ENCODE assay signal across 25 cellular contexts in the genomic region with DNA sequence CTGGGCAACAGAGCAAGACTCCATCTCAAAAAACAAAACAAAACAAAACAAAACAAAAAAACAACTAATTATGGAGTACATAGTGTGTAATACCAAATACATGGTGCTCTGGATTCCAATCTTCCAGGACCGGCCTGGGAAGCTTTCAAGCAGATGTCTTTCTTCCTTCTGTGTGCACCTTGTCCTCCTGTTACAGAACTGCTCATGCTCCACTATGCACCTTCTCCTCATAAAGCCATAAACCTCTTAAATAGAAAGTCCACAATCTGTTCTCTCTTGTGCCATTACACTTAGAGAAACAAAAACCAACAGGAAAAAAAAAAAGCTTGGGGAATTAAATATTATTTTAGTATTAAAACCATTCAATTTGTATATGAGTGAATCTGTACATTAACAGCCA. TPM values are rescaled to one million over a fixed set of nuclear protein-coding genes. Genes with fewer than 3 reads are reported as not detected.
DNase-seq lines count a peak whose midpoint lies in the region; ATAC-seq, FAIRE-seq and TF ChIP-seq lines count a peak whose summit lies in the region.
"Had no signal": no experiment of that assay in that cellular context is flagged by ENCODE, and none has a peak within 500 bp of the region (broad histone marks: within the 10 kb centered on the region; RNA-seq: fewer than 3 reads in every experiment).

No MANE protein-coding gene starts in this region.

- intact Hi-C loops in PC-9 (cut with micrococcal nuclease; ENCODE audit: unreplicated experiment), result no loop called here

- H3K36me3 ChIP-seq in ACC112 (ENCODE audit: insufficient read depth, low read length) (peaks cover 16% of the 10 kb centered on the region), PC-9 (ENCODE audit: low read depth) (0 out of 2 replicates have a peak, but pooled peaks cover 12% of the 10 kb centered on the region), small intestine (ENCODE audit: control insufficient read depth in 2 of 2, insufficient read depth in 2 of 2, low read length in 2 of 2) (no peaks in the 10 kb centered on the region)
- H3K36me3 ChIP-seq: BE2C; BLaER1 treated with 17β-estradiol and CSF1 and Interleukin-3, amounts not matched to agents 10 nM and 100 nM; HAP-1 had no signal

- H3K9me3 ChIP-seq in PC-9 (ENCODE audit: insufficient read depth, low read depth) (no peaks in the 10 kb centered on the region), small intestine (ENCODE audit: control insufficient read depth, low read depth) (no peaks in the 10 kb centered on the region)
- H3K9me3 ChIP-seq: HAP-1 had no signal

- no peak for TF ChIP-seq CTCF in PC-9 (conservative IDR thresholded peaks at IDR 0.05)

- H3K79me2 ChIP-seq in ACC112 (ENCODE audit: control insufficient read depth, insufficient read depth, low read length, unreplicated experiment) (peaks cover 61% of the 10 kb centered on the region), PC-9 (ENCODE audit: low read depth) (peaks cover 35% of the 10 kb centered on the region)

- no peaks in the 10 kb centered on the region for H3K27me3 Mint-ChIP-seq in effector memory CD8-positive, alpha-beta T cell
- H3K27me3 Mint-ChIP-seq: CD4-positive, alpha-beta T cell; CD8-positive, alpha-beta memory T cell had no signal

- FAIRE-seq in small intestine (lab: Jason Lieb, UNC), result no peak
- FAIRE-seq: GM12891, GM18507, H54 had no signal

- no peaks in the 10 kb centered on the region for H3K9me3 Mint-ChIP-seq in effector memory CD8-positive, alpha-beta T cell
- H3K9me3 Mint-ChIP-seq: CD4-positive, alpha-beta T cell; CD8-positive, alpha-beta memory T cell; HFFc6 had no signal

- no peak overlapping the region for H3K4me2 ChIP-seq in PC-9
- H3K4me2 ChIP-seq: BLaER1 treated with 17β-estradiol and CSF1 and Interleukin-3, amounts not matched to agents 10 nM and 100 nM had no signal

- H3F3A ChIP-seq in PC-9 (ENCODE audit: insufficient read depth, low read depth), result peaks cover 34% of the 10 kb centered on the region; the same call in 1 of the 2 replicates

- DNase-seq in PC-9, result no peak
- peak; percentile 26 for DNase-seq in mesenteric fat pad (ENCODE audit: low spot score)
- peak; percentile 80 for DNase-seq in small intestine
- no peak for DNase-seq in effector memory CD8-positive, alpha-beta T cell
- DNase-seq in activated CD8-positive, alpha-beta memory T cell treated with anti-CD3 and anti-CD28 coated beads, Interleukin-2, amount 50 U/mL, for 4 hours, result no peak
- DNase-seq: ACHN; AML-193; BE2C; CD4-positive, alpha-beta T cell; CD8-positive, alpha-beta memory T cell; DMS53; DMS79 treated with DMSO at 0.1 percent for 48 hours; GF-D8; GOT3; HFFc6 had no signal

- H3K9me2 ChIP-seq in PC-9 (ENCODE audit: insufficient read depth), result no peaks in the 10 kb centered on the region

- peaks cover 2% of the 10 kb centered on the region for H3K36me3 Mint-ChIP-seq in effector memory CD8-positive, alpha-beta T cell (ENCODE audit: insufficient read depth)
- H3K36me3 Mint-ChIP-seq: CD14-positive monocyte; CD8-positive, alpha-beta memory T cell had no signal

- CTCF ChIA-PET in PC-9 (lab: Charles Lee), result interaction anchor here (0.6 kb wide), 1 partner anchor 570 kb away, joined by 3 read pairs; no protein-coding TSS in a partner anchor

- peaks cover 32% of the 10 kb centered on the region for H3K4me1 ChIP-seq in ACC112 (ENCODE audit: control insufficient read depth, insufficient read depth, low read length, unreplicated experiment)
- peaks cover 33% of the 10 kb centered on the region for H3K4me1 ChIP-seq in PC-9 (replicated peaks; ENCODE audit: insufficient read depth)
- no peaks in the 10 kb centered on the region for H3K4me1 ChIP-seq in small intestine (ENCODE audit: control insufficient read depth in 2 of 2, insufficient read depth in 1 of 2, low read depth in 1 of 2, low read length in 1 of 2)
- H3K4me1 ChIP-seq: BE2C; BLaER1 treated with 17β-estradiol and CSF1 and Interleukin-3, amounts not matched to agents 10 nM and 100 nM had no signal

- no peaks in the 10 kb centered on the region for H4K20me1 ChIP-seq in PC-9 (ENCODE audit: insufficient read depth)
- H4K20me1 ChIP-seq: BLaER1 treated with 17β-estradiol and CSF1 and Interleukin-3, amounts not matched to agents 10 nM and 100 nM had no signal

- 24 to 74% (median 46%) methylated on average over 1 of the region's 1 CpG for WGBS in small intestine, 3 donors

- POLR2A ChIA-PET in PC-9 (lab: Charles Lee; ENCODE audit: unreplicated experiment), result interaction anchor here (0.5 kb wide), 1 partner anchor 196 kb away, joined by 5 read pairs; no protein-coding TSS in a partner anchor

- H3K4me3 Mint-ChIP-seq in effector memory CD8-positive, alpha-beta T cell, result no peak overlapping the region
- H3K4me3 Mint-ChIP-seq: CD14-positive monocyte; CD4-positive, alpha-beta T cell; CD8-positive, alpha-beta memory T cell; HFFc6 had no signal

- BruUV-seq in PC-9 (replicated peaks; lab: Mats Ljungman, UMichigan), result no TSS peak

- H3K27me3 ChIP-seq in ACC112 (ENCODE audit: insufficient read depth, low read length) (no peaks in the 10 kb centered on the region), PC-9 (ENCODE audit: insufficient read depth, low read depth) (no peaks in the 10 kb centered on the region), small intestine (ENCODE audit: control insufficient read depth in 2 of 2, insufficient read depth in 2 of 2, low read length in 2 of 2) (no peaks in the 10 kb centered on the region)
- H3K27me3 ChIP-seq: BE2C; BLaER1 treated with 17β-estradiol and CSF1 and Interleukin-3, amounts not matched to agents 10 nM and 100 nM had no signal

- peak overlapping the region; percentile 9; the same call in 1 of the 2 replicates for H3K27ac ChIP-seq in ACC112 (ENCODE audit: low read depth, low read length)
- H3K27ac ChIP-seq in PC-9, result peak overlapping the region; percentile 10; the same call in 1 of the 2 replicates
- no peak overlapping the region for H3K27ac ChIP-seq in small intestine (ENCODE audit: low read depth in 1 of 2, low read length in 1 of 2)
- H3K27ac ChIP-seq: 22Rv1; BLaER1 treated with 17β-estradiol and CSF1 and Interleukin-3, amounts not matched to agents 10 nM and 100 nM had no signal

- ATAC-seq in effector memory CD8-positive, alpha-beta T cell (replicated peaks), result no peak
- ATAC-seq in HG03457 (IDR thresholded peaks at IDR 0.05; ENCODE audit: unreplicated experiment), result no peak
- no peak for ATAC-seq in GM21447 (IDR thresholded peaks at IDR 0.05; ENCODE audit: unreplicated experiment)

- H2AFZ ChIP-seq in ACC112 (ENCODE audit: low read length, unreplicated experiment) (no peak overlapping the region), PC-9 (no peak overlapping the region)

- H3K4me1 Mint-ChIP-seq in effector memory CD8-positive, alpha-beta T cell (ENCODE audit: low read depth in 2 of 2), result no peaks in the 10 kb centered on the region
- H3K4me1 Mint-ChIP-seq: CD14-positive monocyte; CD8-positive, alpha-beta memory T cell had no signal

- no peak overlapping the region for H3K27ac Mint-ChIP-seq in effector memory CD8-positive, alpha-beta T cell
- H3K27ac Mint-ChIP-seq: CD14-positive monocyte; CD4-positive, alpha-beta T cell; HFFc6 had no signal

- no peak overlapping the region for H3K4me3 ChIP-seq in ACC112 (ENCODE audit: low read depth, low read length)
- no peak overlapping the region for H3K4me3 ChIP-seq in PC-9
- no peak overlapping the region for H3K4me3 ChIP-seq in small intestine (ENCODE audit: low read depth in 1 of 2, low read length in 2 of 2)
- H3K4me3 ChIP-seq: BLaER1 treated with 17β-estradiol and CSF1 and Interleukin-3, amounts not matched to agents 10 nM and 100 nM; HAP-1 had no signal

RNA-seq across cellular contexts. Expression of a gene that starts 12.5 kb away (rescaled TPM):
- total RNA-seq in PC-9 (2021), result 72.1 and 74.3 TPM in 2 replicates
- total RNA-seq in mesenteric fat pad, result 13.9 TPM
- polyA plus RNA-seq in small intestine, result 1 to 10 TPM; 2.9 to 6.4 (median 3.0) TPM

RNA-seq across cellular contexts. Expression of a gene that starts 27.1 kb away (rescaled TPM):
- total RNA-seq in PC-9 (2021) (11.8 and 16.3 TPM in 2 replicates), mesenteric fat pad (7.4 TPM)
- 10 to 100 TPM in 1 of 3 donors, 1 to 10 TPM in 2; 7.8 to 21.7 (median 8.8) TPM for polyA plus RNA-seq in small intestine

Comparison
In these comparisons a context has a peak if more than half of its experiments do, and no peak if none do; other contexts are left out.
1. H3K27ac ChIP-seq: peak in ACC112 (single experiment) and PC-9 (single experiment); none in small intestine (0 of 2).
2. DNase-seq: peak in mesenteric fat pad (single experiment) and small intestine (single experiment); none in PC-9 (0 of 2), effector memory CD8-positive, alpha-beta T cell (0 of 3) and activated CD8-positive, alpha-beta memory T cell treated with anti-CD3 and anti-CD28 coated beads, Interleukin-2, amount 50 U/mL, for 4 hours (single experiment).